Comparison of ENCODE assay signal across 8 cellular contexts in the genomic region with DNA sequence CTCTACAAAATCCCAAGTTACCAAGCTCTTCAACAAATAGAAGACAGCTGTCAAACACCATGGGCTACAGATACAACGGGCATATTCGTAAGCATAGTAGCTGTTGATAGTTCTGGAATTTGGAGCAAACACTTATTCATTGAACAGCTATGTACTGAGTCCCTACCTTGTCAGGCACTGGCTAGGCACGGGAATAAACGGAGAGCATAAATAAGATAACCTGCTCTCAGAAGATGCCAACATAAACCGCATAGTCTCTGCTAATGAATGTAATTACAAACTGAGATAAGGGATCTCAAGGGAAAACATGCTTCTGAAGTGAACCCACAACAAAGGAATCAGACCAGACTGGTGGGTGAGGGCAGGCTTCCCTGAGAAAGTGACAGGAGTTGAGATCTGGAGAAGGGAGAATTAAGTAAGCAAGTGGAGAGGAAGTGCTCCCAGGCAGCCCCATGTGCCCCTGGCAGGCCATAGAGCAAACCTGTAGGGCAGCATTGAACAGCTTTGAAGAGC. TPM values are rescaled to one million over a fixed set of nuclear protein-coding genes. Genes with fewer than 3 reads are reported as not detected.
A peak's percentile ranks its signal among the peaks of the same experiment; 100 is the strongest.
DNase-seq lines count a peak whose midpoint lies in the region; ATAC-seq and TF ChIP-seq lines count a peak whose summit lies in the region.

No MANE protein-coding gene starts in this region.

- no peaks in the 10 kb centered on the region for H3K27me3 Mint-ChIP-seq in T-helper 1 cell treated with Interleukin-12 subunit alpha and Interleukin-12 subunit beta and Interleukin-4 antibody, amounts not matched to agents 30 μg/mL and 1 μg/mL, for 36 hours (ENCODE audit: low read depth)
- H3K27me3 Mint-ChIP-seq in stimulated activated naive B cell treated with anti-CD40 and anti-IgM and Interleukin-4, amounts not matched to agents 10 μg/mL and 1 μg/mL and 100 μg/mL, for 72 hours, result no peaks in the 10 kb centered on the region

- TF ChIP-seq CTCF in epithelial cell of esophagus (IDR thresholded peaks at IDR 0.05; ENCODE audit: insufficient read depth, low read depth, low read length, missing control alignments), result no peak

- peaks cover 19% of the 10 kb centered on the region for H3K36me3 Mint-ChIP-seq in T-helper 1 cell treated with Interleukin-12 subunit alpha and Interleukin-12 subunit beta and Interleukin-4 antibody, amounts not matched to agents 30 μg/mL and 1 μg/mL, for 36 hours (ENCODE audit: low read depth)
- peaks cover 8 to 9% of the 10 kb centered on the region in 2 donors for H3K36me3 Mint-ChIP-seq in stimulated activated naive B cell treated with anti-CD40 and anti-IgM and Interleukin-4, amounts not matched to agents 10 μg/mL and 1 μg/mL and 100 μg/mL, for 72 hours

- H3K9me3 Mint-ChIP-seq in T-helper 1 cell treated with Interleukin-12 subunit alpha and Interleukin-12 subunit beta and Interleukin-4 antibody, amounts not matched to agents 30 μg/mL and 1 μg/mL, for 36 hours, result no peaks in the 10 kb centered on the region
- no peaks in the 10 kb centered on the region for H3K9me3 Mint-ChIP-seq in stimulated activated naive B cell treated with anti-CD40 and anti-IgM and Interleukin-4, amounts not matched to agents 10 μg/mL and 1 μg/mL and 100 μg/mL, for 72 hours

- peak overlapping the region; percentile 85 for H3K4me3 Mint-ChIP-seq in T-helper 1 cell treated with Interleukin-12 subunit alpha and Interleukin-12 subunit beta and Interleukin-4 antibody, amounts not matched to agents 30 μg/mL and 1 μg/mL, for 36 hours
- peak overlapping the region; percentile 86 to 97 for H3K4me3 Mint-ChIP-seq in stimulated activated naive B cell treated with anti-CD40 and anti-IgM and Interleukin-4, amounts not matched to agents 10 μg/mL and 1 μg/mL and 100 μg/mL, for 72 hours

- H3K4me3 ChIP-seq in epithelial cell of esophagus (ENCODE audit: low read length), result no peak overlapping the region

- no peak for DNase-seq in T-helper 1 cell
- peak; percentile 71 for DNase-seq in SK-N-DZ (ENCODE audit: low spot score)
- DNase-seq in epithelial cell of esophagus (ENCODE audit: low read depth), result peak; percentile 27
- no peak for DNase-seq in stimulated activated naive B cell treated with anti-CD40 and anti-IgM and Interleukin-4, amounts not matched to agents 10 μg/mL and 1 μg/mL and 100 μg/mL, for 72 hours
- DNase-seq in DMS153 (lab: John Stamatoyannopoulos, UW), result no peak
- no peak for DNase-seq in OCI-M2 (lab: John Stamatoyannopoulos, UW; ENCODE audit: unreplicated experiment)
- DNase-seq in G401 (ENCODE audit: low spot score), result no peak

- in situ Hi-C loops in G401 (cut with HindIII; ENCODE audit: low sequenced_read_pairs), result no loop called here

- H3K27ac Mint-ChIP-seq in T-helper 1 cell treated with Interleukin-12 subunit alpha and Interleukin-12 subunit beta and Interleukin-4 antibody, amounts not matched to agents 30 μg/mL and 1 μg/mL, for 36 hours, result peak overlapping the region; percentile 83
- H3K27ac Mint-ChIP-seq in stimulated activated naive B cell treated with anti-CD40 and anti-IgM and Interleukin-4, amounts not matched to agents 10 μg/mL and 1 μg/mL and 100 μg/mL, for 72 hours, result peak overlapping the region; percentile 96

- no peak for ATAC-seq in stimulated activated naive B cell treated with anti-CD40 and anti-IgM and Interleukin-4, amounts not matched to agents 10 μg/mL and 1 μg/mL and 100 μg/mL, for 72 hours (replicated peaks)

- H3K4me1 Mint-ChIP-seq in T-helper 1 cell treated with Interleukin-12 subunit alpha and Interleukin-12 subunit beta and Interleukin-4 antibody, amounts not matched to agents 30 μg/mL and 1 μg/mL, for 36 hours (ENCODE audit: low read depth), result peaks cover 49% of the 10 kb centered on the region
- peaks cover 26 to 53% of the 10 kb centered on the region in 2 donors for H3K4me1 Mint-ChIP-seq in stimulated activated naive B cell treated with anti-CD40 and anti-IgM and Interleukin-4, amounts not matched to agents 10 μg/mL and 1 μg/mL and 100 μg/mL, for 72 hours

RNA-seq across cellular contexts. Expression of a gene that starts 1.0 kb away (rescaled TPM):
- 8.5 and 12.2 TPM in 2 replicates for polyA plus RNA-seq in SK-N-DZ (2014; cell fraction: cytosol; rRNA removed)
- 15.0 and 25.4 TPM in 2 replicates for polyA plus RNA-seq in SK-N-DZ (2014; cell fraction: nucleus; rRNA removed)
- not detected in 2 replicates for total RNA-seq in G401 (2014; rRNA removed; shearing (Covaris generic))

Comparison
In these comparisons a context has a peak if more than half of its experiments do, and no peak if none do; other contexts are left out.
1. DNase-seq: peak in SK-N-DZ (single experiment) and epithelial cell of esophagus (single experiment); none in T-helper 1 cell (0 of 5), stimulated activated naive B cell treated with anti-CD40 and anti-IgM and Interleukin-4, amounts not matched to agents 10 μg/mL and 1 μg/mL and 100 μg/mL, for 72 hours (single experiment), DMS153 (single experiment), OCI-M2 (single experiment) and G401 (single experiment).